ENCODE assay signal across 11 cellular contexts in the genomic region with DNA sequence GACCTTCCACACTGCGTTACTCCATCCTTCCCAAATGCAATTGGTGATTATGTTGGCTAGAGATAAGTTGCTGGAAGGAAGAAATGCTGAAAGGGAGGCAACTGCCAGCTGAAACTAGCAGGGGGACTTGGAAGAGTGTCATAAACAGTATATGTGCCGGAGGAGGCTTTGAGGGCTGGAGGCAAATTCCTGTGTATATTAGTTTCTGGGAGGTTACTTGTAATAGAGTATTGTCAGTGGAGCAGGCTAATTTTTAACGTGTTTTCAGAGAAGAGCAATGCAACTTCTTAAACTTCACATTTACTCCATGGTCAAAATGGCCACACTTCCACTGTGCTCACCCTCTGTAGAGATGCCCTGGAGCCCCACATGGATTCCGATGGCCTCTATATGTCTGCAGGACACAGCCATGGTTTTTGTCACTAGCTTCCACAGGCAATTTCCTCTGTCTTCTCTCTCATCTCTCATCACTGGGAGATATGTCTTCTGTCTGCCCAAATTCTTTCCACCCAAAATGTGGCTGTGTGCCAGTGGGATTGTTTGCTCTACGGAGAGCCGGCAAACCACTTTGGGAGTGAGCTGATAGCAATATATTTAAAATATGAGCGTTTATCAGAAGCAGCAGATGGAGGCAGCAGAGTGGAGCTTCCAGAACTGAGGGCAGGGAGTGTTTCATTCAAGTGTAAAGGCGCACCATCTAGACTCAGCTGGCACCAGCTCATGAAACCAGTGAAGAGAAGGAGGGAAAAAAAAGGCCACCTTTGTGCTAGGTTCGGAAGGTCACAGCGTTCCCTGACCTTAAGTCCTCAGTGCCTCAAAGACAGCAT. TPM values are rescaled to one million over a fixed set of nuclear protein-coding genes. Genes with fewer than 3 reads are reported as not detected.
DNase-seq lines count a peak whose midpoint lies in the region; ATAC-seq and TF ChIP-seq lines count a peak whose summit lies in the region.
"Had no signal": no experiment of that assay in that cellular context is flagged by ENCODE, and none has a peak within 500 bp of the region (broad histone marks: within the 10 kb centered on the region; RNA-seq: fewer than 3 reads in every experiment).

No MANE protein-coding gene starts in this region.

- peak overlapping the region; percentile 19 for H2AFZ ChIP-seq in smooth muscle cell (ENCODE audit: low read depth)

- H3K79me2 ChIP-seq in smooth muscle cell (ENCODE audit: low read depth): no peaks in the 10 kb centered on the region

- peaks cover 6% of the 10 kb centered on the region for H3K4me1 ChIP-seq in smooth muscle cell (ENCODE audit: low read depth)
- peaks cover 0 to 6% (median 0%) of the 10 kb centered on the region in 3 donors for H3K4me1 ChIP-seq in gastroesophageal sphincter
- H3K4me1 ChIP-seq: prostate gland had no signal

- H3K4me3 ChIP-seq in smooth muscle cell (no peak overlapping the region), gastroesophageal sphincter (no peak overlapping the region)
- H3K4me3 ChIP-seq: prostate gland, SJCRH30 had no signal

- H3K4me2 ChIP-seq in smooth muscle cell: peak overlapping the region; percentile 5

- no peak for TF ChIP-seq POLR2A in gastroesophageal sphincter (IDR thresholded peaks at IDR 0.05)

- H3K4me1 Mint-ChIP-seq in glutamatergic neuron (ENCODE audit: low read depth, unreplicated experiment): peaks cover 49% of the 10 kb centered on the region

- H4K20me1 ChIP-seq in smooth muscle cell (ENCODE audit: low read depth): no peaks in the 10 kb centered on the region

- H3K27me3 ChIP-seq in smooth muscle cell (ENCODE audit: low read depth): no peaks in the 10 kb centered on the region
- H3K27me3 ChIP-seq in gastroesophageal sphincter: no peaks in the 10 kb centered on the region
- H3K27me3 ChIP-seq: SJCRH30 had no signal

- 56% methylated on average over 10 of the region's 10 CpGs for WGBS in smooth muscle cell (ENCODE audit: low lambda C conversion rate)
- 52 to 56% methylated on average over 5 to 8 of the region's 10 CpGs for WGBS in gastroesophageal sphincter (ENCODE audit: low coverage in 1 of 2), 2 donors

- H3K36me3 Mint-ChIP-seq in glutamatergic neuron (ENCODE audit: unreplicated experiment): no peaks in the 10 kb centered on the region
- no peaks in the 10 kb centered on the region for H3K36me3 Mint-ChIP-seq in activated naive CD4-positive, alpha-beta T cell treated with anti-CD3 and anti-CD28 coated beads, Interleukin-2, amount 50 U/mL, for 72 hours

- no peak for ATAC-seq in gastroesophageal sphincter
- no peak for ATAC-seq in activated naive CD4-positive, alpha-beta T cell treated with anti-CD3 and anti-CD28 coated beads, Interleukin-2, amount 50 U/mL, for 72 hours
- ATAC-seq in GM19397 (IDR thresholded peaks at IDR 0.05; ENCODE audit: unreplicated experiment): no peak
- ATAC-seq: activated CD8-positive, alpha-beta T cell treated with anti-CD3 and anti-CD28 coated beads, Interleukin-2, amount 10 ng/mL, durations not matched to agents 7 days and 5 days had no signal

- H3F3A ChIP-seq in smooth muscle cell (ENCODE audit: low read depth): no peaks in the 10 kb centered on the region

- H3K9me3 Mint-ChIP-seq in glutamatergic neuron (ENCODE audit: unreplicated experiment): peaks cover 11% of the 10 kb centered on the region
- H3K9me3 Mint-ChIP-seq in activated naive CD4-positive, alpha-beta T cell treated with anti-CD3 and anti-CD28 coated beads, Interleukin-2, amount 50 U/mL, for 72 hours: peaks cover 0 to 11% of the 10 kb centered on the region in 2 donors

- TF ChIP-seq EP300 in gastroesophageal sphincter (IDR thresholded peaks at IDR 0.05): no peak

- no peak overlapping the region for H3K9ac ChIP-seq in smooth muscle cell (ENCODE audit: low read depth)

- H3K36me3 ChIP-seq in smooth muscle cell (ENCODE audit: low read depth) (no peaks in the 10 kb centered on the region), gastroesophageal sphincter (no peaks in the 10 kb centered on the region)
- H3K36me3 ChIP-seq: prostate gland, SJCRH30 had no signal

- peak overlapping the region; percentile 23 for H3K27ac Mint-ChIP-seq in glutamatergic neuron (ENCODE audit: unreplicated experiment)
- no peak overlapping the region for H3K27ac Mint-ChIP-seq in activated naive CD4-positive, alpha-beta T cell treated with anti-CD3 and anti-CD28 coated beads, Interleukin-2, amount 50 U/mL, for 72 hours
- H3K27ac Mint-ChIP-seq: activated CD8-positive, alpha-beta T cell treated with anti-CD3 and anti-CD28 coated beads, Interleukin-2, amount 10 ng/mL, durations not matched to agents 7 days and 5 days had no signal

- TF ChIP-seq CTCF in glutamatergic neuron (IDR thresholded peaks at IDR 0.05; ENCODE audit: partially characterized antibody, unreplicated experiment) (no peak), smooth muscle cell (IDR thresholded peaks at IDR 0.05; ENCODE audit: borderline replicate concordance, insufficient read depth, poor library complexity, severe bottlenecking) (no peak), gastroesophageal sphincter (IDR thresholded peaks at IDR 0.05) (no peak)

- H3K27ac ChIP-seq in smooth muscle cell (ENCODE audit: low read depth): no peak overlapping the region
- H3K27ac ChIP-seq in gastroesophageal sphincter: no peak overlapping the region
- H3K27ac ChIP-seq: prostate gland, SJCRH30 had no signal

- DNase-seq in HUDEP-2 (lab: John Stamatoyannopoulos, UW; ENCODE audit: unreplicated experiment in 76 of 76) (peak in 75 of 76 experiments; percentile 39 to 97 (median 91)), RPMI7951 (ENCODE audit: low read depth) (peak; percentile 32), glutamatergic neuron (no peak), smooth muscle cell (lab: John Stamatoyannopoulos, UW; ENCODE audit: unreplicated experiment) (no peak)
- no peak for DNase-seq in activated naive CD4-positive, alpha-beta T cell treated with anti-CD3 and anti-CD28 coated beads, Interleukin-2, amount 50 U/mL, for 72 hours (ENCODE audit: low spot score in 2 of 2)
- DNase-seq: activated CD8-positive, alpha-beta T cell treated with anti-CD3 and anti-CD28 coated beads, Interleukin-2, amount 10 ng/mL, durations not matched to agents 7 days and 5 days; islet precursor cell; SJCRH30 had no signal

- H3K27me3 Mint-ChIP-seq in glutamatergic neuron (ENCODE audit: unreplicated experiment): peaks cover 2% of the 10 kb centered on the region

- H3K9me3 ChIP-seq in smooth muscle cell (replicated peaks; ENCODE audit: low read depth): no peaks in the 10 kb centered on the region
- no peaks in the 10 kb centered on the region for H3K9me3 ChIP-seq in gastroesophageal sphincter
- H3K9me3 ChIP-seq: prostate gland, SJCRH30 had no signal

- H3K4me3 Mint-ChIP-seq in glutamatergic neuron (ENCODE audit: unreplicated experiment): peak overlapping the region; percentile 12
- H3K4me3 Mint-ChIP-seq: activated CD8-positive, alpha-beta T cell treated with anti-CD3 and anti-CD28 coated beads, Interleukin-2, amount 10 ng/mL, durations not matched to agents 7 days and 5 days had no signal

RNA-seq across cellular contexts. Expression of a gene that starts 13.4 kb away (rescaled TPM):
- 93.7 and 111 TPM in 2 replicates for total RNA-seq in RPMI7951 (2014; rRNA removed; shearing (Covaris generic))
- total RNA-seq in glutamatergic neuron (ENCODE audit: unreplicated experiment) (507 TPM), smooth muscle cell (81.8 and 95.6 TPM in 2 replicates), gastroesophageal sphincter (10 to 100 TPM; 60.0 to 91.5 (median 76.3) TPM)
- 47.1 and 89.8 TPM in 2 replicates for polyA plus RNA-seq in smooth muscle cell
- total RNA-seq in activated naive CD4-positive, alpha-beta T cell treated with anti-CD3 and anti-CD28 coated beads, Interleukin-2, amount 50 U/mL, for 72 hours: 100 to 1,000 TPM in 1 of 2 donors, 10 to 100 TPM in 1; 83.0 to 158 TPM

Comparison
In these comparisons a context has a peak if more than half of its experiments do, and no peak if none do; other contexts are left out.
1. DNase-seq: peak in HUDEP-2 (75 of 76) and RPMI7951 (single experiment); none in glutamatergic neuron (single experiment), smooth muscle cell (single experiment) and activated naive CD4-positive, alpha-beta T cell treated with anti-CD3 and anti-CD28 coated beads, Interleukin-2, amount 50 U/mL, for 72 hours (0 of 2).